Comparison of ENCODE assay signal across 9 cellular contexts in the genomic region with DNA sequence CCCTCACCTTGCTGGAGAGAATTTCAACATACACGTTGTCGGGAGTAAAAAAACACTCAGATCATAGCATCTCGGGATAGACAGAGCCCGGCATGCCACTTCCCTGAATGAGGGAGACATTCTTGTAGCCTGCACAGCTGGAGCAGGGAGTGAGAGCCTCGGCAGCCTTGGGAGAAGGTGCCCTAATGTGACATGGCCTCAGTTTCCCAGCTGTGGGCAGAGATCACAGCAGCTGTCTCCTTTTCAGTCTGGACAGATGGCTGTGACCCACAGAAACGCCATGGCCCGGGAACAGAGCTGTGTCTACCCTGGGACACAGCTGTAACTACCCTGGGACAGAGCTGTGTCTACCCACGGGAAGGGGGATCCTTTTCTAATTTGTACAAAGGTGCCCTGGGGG. TPM values are rescaled to one million over a fixed set of nuclear protein-coding genes. Genes with fewer than 3 reads are reported as not detected.
A peak's percentile ranks its signal among the peaks of the same experiment; 100 is the strongest.
DNase-seq lines count a peak whose midpoint lies in the region; ATAC-seq, FAIRE-seq and TF ChIP-seq lines count a peak whose summit lies in the region.
"Had no signal": no experiment of that assay in that cellular context is flagged by ENCODE, and none has a peak within 500 bp of the region (broad histone marks: within the 10 kb centered on the region; RNA-seq: fewer than 3 reads in every experiment).

No MANE protein-coding gene starts in this region.

- H3K27ac ChIP-seq in A549: peak overlapping the region; percentile 75 to 89; a peak in 4 of 6 replicates

- no peak for DNase-seq in A549 (ENCODE audit: low read depth in 1 of 2, low spot score in 1 of 2)
- peak; percentile 5 for DNase-seq in activated B cell treated with CpG ODN at 0.5 μM for 24 hours
- peak; percentile 45 for DNase-seq in myocyte (ENCODE audit: low read depth)
- DNase-seq in iPS-NIHi7 (ENCODE audit: extremely low spot score): no peak
- DNase-seq in dermis blood vessel endothelial cell: no peak
- DNase-seq in SK-N-DZ (ENCODE audit: low spot score): no peak
- no peak for DNase-seq in mesothelial cell of epicardium (ENCODE audit: low spot score in 2 of 2, unreplicated experiment in 2 of 2)
- DNase-seq: small intestine had no signal

- TF ChIP-seq CTCF in A549 (IDR thresholded peaks at IDR 0.05) (no peak), activated B cell treated with CpG ODN at 0.5 μM for 24 hours (IDR thresholded peaks at IDR 0.05) (no peak), mesothelial cell of epicardium (IDR thresholded peaks at IDR 0.05; ENCODE audit: unreplicated experiment) (no peak)

- 79% methylated on average over 8 of the region's 8 CpGs for WGBS in A549 (ENCODE audit: missing lambda C conversion rate)

- no peak for FAIRE-seq in A549 (lab: Jason Lieb, UNC)
- FAIRE-seq: small intestine had no signal

- TF ChIP-seq RAD21 in A549 (conservative IDR thresholded peaks at IDR 0.05 in 1 of 2, IDR thresholded peaks at IDR 0.05 in 1 of 2): no peak

- CTCF ChIA-PET in A549 (lab: Yijun Ruan, JAX) (interaction anchor here (1.1 to 1.3 kb wide), 3 partner anchors 10 to 121 kb away, joined by 3 to 4 read pairs (median 3); no protein-coding TSS in a partner anchor), activated B cell treated with CpG ODN at 0.5 μM for 24 hours (lab: Charles Lee) (interaction anchor here (1.8 kb wide), 2 partner anchors 47 to 151 kb away, joined by 4 to 6 read pairs; no protein-coding TSS in a partner anchor)

- intact Hi-C loops in activated B cell treated with CpG ODN at 0.5 μM for 24 hours (cut with micrococcal nuclease): loop anchor here (1.0 to 5.0 kb wide), 3 partner anchors 70 to 1248 kb away; partner anchors contain the start of gene PUM2

- H3K4me3 Mint-ChIP-seq in activated B cell treated with CpG ODN at 0.5 μM for 24 hours (peak overlapping the region; percentile 72), mesothelial cell of epicardium (no peak overlapping the region)

- no peaks in the 10 kb centered on the region for H3K9me3 ChIP-seq in A549

- H3K27ac Mint-ChIP-seq in activated B cell treated with CpG ODN at 0.5 μM for 24 hours (no peak overlapping the region), mesothelial cell of epicardium (no peak overlapping the region)

- TF ChIP-seq EP300 in A549 (IDR thresholded peaks at IDR 0.05): no peak

- H3K27me3 Mint-ChIP-seq in activated B cell treated with CpG ODN at 0.5 μM for 24 hours: peaks cover 26% of the 10 kb centered on the region
- no peaks in the 10 kb centered on the region for H3K27me3 Mint-ChIP-seq in mesothelial cell of epicardium (ENCODE audit: low read depth)

- H3K4me1 ChIP-seq in A549: peaks cover 60% of the 10 kb centered on the region

- no peaks in the 10 kb centered on the region for H3K9me3 Mint-ChIP-seq in activated B cell treated with CpG ODN at 0.5 μM for 24 hours
- no peaks in the 10 kb centered on the region for H3K9me3 Mint-ChIP-seq in mesothelial cell of epicardium

- peaks cover 38% of the 10 kb centered on the region for H3K4me1 Mint-ChIP-seq in activated B cell treated with CpG ODN at 0.5 μM for 24 hours
- peaks cover 9% of the 10 kb centered on the region for H3K4me1 Mint-ChIP-seq in mesothelial cell of epicardium

- ATAC-seq in A549 (no peak), GM21717 (IDR thresholded peaks at IDR 0.05; ENCODE audit: unreplicated experiment) (peak; percentile 1), activated B cell treated with CpG ODN at 0.5 μM for 24 hours (ENCODE audit: low read depth) (no peak)

- POLR2A ChIA-PET in A549 (lab: Yijun Ruan, JAX) (interaction anchor here (7.3 kb wide), 1 partner anchor 148 kb away, joined by 51 read pairs; the partner anchor contains the start of gene RHOB), activated B cell treated with CpG ODN at 0.5 μM for 24 hours (lab: Charles Lee) (interaction anchor here (1.0 kb wide), 1 partner anchor 148 kb away, joined by 4 read pairs; the partner anchor contains the start of gene RHOB)

- TF ChIP-seq POLR2A in A549 (IDR thresholded peaks at IDR 0.05; ENCODE audit: low read length): no peak

- H3K36me3 Mint-ChIP-seq in activated B cell treated with CpG ODN at 0.5 μM for 24 hours (ENCODE audit: low read depth) (no peaks in the 10 kb centered on the region), mesothelial cell of epicardium (no peaks in the 10 kb centered on the region)

- no peak overlapping the region for H3K4me3 ChIP-seq in A549

- no peak overlapping the region for H3K4me2 ChIP-seq in A549

TF ChIP-seq in A549, 52 proteins besides CTCF, POLR2A, EP300 and RAD21:
- TF ChIP-seq CHD4 (IDR thresholded peaks at IDR 0.05; ENCODE audit: borderline replicate concordance) (no peak), FOSB (CRISPR knock-in tag; IDR thresholded peaks at IDR 0.05) (no peak), HEYL (CRISPR knock-in tag; IDR thresholded peaks at IDR 0.05) (no peak), MAFK (IDR thresholded peaks at IDR 0.05; ENCODE audit: partially characterized antibody) (no peak), TFCP2L1 (CRISPR knock-in tag; IDR thresholded peaks at IDR 0.05) (no peak)
- TF ChIP-seq, protein P1, sequence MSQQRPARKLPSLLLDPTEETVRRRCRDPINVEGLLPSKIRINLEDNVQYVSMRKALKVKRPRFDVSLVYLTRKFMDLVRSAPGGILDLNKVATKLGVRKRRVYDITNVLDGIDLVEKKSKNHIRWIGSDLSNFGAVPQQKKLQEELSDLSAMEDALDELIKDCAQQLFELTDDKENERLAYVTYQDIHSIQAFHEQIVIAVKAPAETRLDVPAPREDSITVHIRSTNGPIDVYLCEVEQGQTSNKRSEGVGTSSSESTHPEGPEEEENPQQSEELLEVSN (IDR thresholded peaks at IDR 0.05; ENCODE audit: borderline replicate concordance, low read depth): no peak
- TF ChIP-seq, protein P2, sequence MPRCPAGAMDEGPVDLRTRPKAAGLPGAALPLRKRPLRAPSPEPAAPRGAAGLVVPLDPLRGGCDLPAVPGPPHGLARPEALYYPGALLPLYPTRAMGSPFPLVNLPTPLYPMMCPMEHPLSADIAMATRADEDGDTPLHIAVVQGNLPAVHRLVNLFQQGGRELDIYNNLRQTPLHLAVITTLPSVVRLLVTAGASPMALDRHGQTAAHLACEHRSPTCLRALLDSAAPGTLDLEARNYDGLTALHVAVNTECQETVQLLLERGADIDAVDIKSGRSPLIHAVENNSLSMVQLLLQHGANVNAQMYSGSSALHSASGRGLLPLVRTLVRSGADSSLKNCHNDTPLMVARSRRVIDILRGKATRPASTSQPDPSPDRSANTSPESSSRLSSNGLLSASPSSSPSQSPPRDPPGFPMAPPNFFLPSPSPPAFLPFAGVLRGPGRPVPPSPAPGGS (IDR thresholded peaks at IDR 0.05): no peak

RNA-seq across cellular contexts. Expression of gene HS1BP3, which starts 55.9 kb away (rescaled TPM):
- polyA plus RNA-seq in A549 (2011; rRNA removed) (12.4 and 13.8 TPM in 2 replicates), A549 (2017; fragmentation: RNase III; extraction: RNeasy Plus Mini Kit Qiagen cat#74134 plus additional on column Dnase treatment) (17.7 to 23.5 TPM (median 20.5 TPM) in 3 replicates)
- 19.3 and 23.8 TPM in 2 replicates for polyA plus RNA-seq in A549 (2012; cell fraction: cytosol; rRNA removed)
- polyA plus RNA-seq in A549 (2012; cell fraction: nucleus; rRNA removed): 35.4 and 36.6 TPM in 2 replicates
- 17.5 and 21.2 TPM in 2 replicates for polyA minus RNA-seq in A549 (2011; rRNA and poly(A)+ RNA removed)
- total RNA-seq in activated B cell treated with CpG ODN at 0.5 μM for 24 hours (13.0 and 13.1 TPM in 2 replicates), myocyte (24.9 and 35.0 TPM in 2 replicates), dermis blood vessel endothelial cell (36.9 and 49.9 TPM in 2 replicates), mesothelial cell of epicardium (14.3 to 16.5 TPM (median 14.6 TPM) in 3 replicates)
- 21.2 TPM for polyA plus RNA-seq in myocyte (2012)
- polyA plus RNA-seq in SK-N-DZ (2014; cell fraction: cytosol; rRNA removed): 10.6 and 18.1 TPM in 2 replicates
- 12.7 and 17.9 TPM in 2 replicates for polyA plus RNA-seq in SK-N-DZ (2014; cell fraction: nucleus; rRNA removed)

Comparison
In these comparisons a context has a peak if more than half of its experiments do, and no peak if none do; other contexts are left out.
1. DNase-seq: peak in activated B cell treated with CpG ODN at 0.5 μM for 24 hours (single experiment) and myocyte (single experiment); none in A549 (0 of 2), iPS-NIHi7 (single experiment), dermis blood vessel endothelial cell (single experiment), SK-N-DZ (single experiment) and mesothelial cell of epicardium (0 of 2).